Comparison of ENCODE assay signal across 14 cellular contexts in the genomic region with DNA sequence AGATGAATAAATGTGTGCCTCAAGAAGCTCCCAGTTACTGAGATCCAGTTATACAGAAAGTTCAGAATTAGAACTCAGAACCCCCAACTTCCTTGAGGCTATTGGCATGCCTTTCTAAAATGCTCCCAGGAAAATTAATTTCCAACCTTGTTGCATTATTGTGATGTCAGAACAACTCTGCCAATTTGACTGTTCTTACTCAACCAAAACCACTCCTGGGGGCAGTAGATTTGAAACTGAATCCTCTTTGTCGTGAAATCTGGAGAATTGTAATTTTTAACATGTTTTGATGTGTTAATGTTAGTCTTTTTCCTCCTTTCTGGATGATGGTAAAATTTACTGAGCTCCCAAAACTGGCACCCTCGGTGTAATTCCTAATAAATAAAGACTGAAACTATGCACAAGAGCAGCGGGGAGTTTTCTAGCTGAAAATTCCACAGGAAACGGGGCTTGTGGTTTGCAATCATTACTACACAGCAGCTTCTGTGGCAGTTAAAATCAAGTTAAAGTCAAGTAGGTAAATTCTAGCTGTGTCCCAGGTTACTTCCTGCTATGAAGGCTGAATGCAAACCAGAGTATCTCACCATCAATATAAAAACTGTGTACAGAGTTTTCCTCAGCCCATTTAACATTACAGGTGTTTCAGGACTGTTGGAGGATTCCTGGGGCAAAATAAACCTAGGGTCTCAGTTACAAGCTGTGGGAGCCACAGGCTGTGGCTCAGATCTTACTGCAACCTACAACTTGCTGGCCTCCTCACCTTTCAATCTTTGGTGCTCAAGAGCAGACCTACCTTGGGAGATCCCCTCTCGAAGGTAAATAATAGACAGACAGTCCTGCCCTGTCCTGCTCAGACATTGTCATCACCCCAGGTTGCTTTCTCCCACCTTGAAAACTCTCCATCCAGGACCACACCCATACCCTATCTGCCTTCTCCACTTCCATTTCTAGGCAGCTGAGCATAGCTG.
A peak's percentile ranks its signal among the peaks of the same experiment; 100 is the strongest.
DNase-seq lines count a peak whose midpoint lies in the region; ATAC-seq and TF ChIP-seq lines count a peak whose summit lies in the region.
"Had no signal": no experiment of that assay in that cellular context is flagged by ENCODE, and none has a peak within 500 bp of the region (broad histone marks: within the 10 kb centered on the region; RNA-seq: fewer than 3 reads in every experiment).

No MANE protein-coding gene starts in this region.

- H3K4me3 Mint-ChIP-seq in activated CD4-positive, alpha-beta memory T cell treated with anti-CD3 and anti-CD28 coated beads for 36 hours, result no peak overlapping the region
- no peak overlapping the region for H3K4me3 Mint-ChIP-seq in activated CD4-positive, alpha-beta memory T cell treated with anti-CD3 and anti-CD28 coated beads, Interleukin-2, amount 10 ng/mL, durations not matched to agents 7 days and 5 days
- H3K4me3 Mint-ChIP-seq in stimulated activated effector memory CD8-positive, alpha-beta T cell treated with anti-CD3 and anti-CD28 coated beads, Interleukin-12 subunit alpha, Interleukin-12 subunit beta, amount 100 ng/mL, for 72 hours, result no peak overlapping the region
- H3K4me3 Mint-ChIP-seq: stimulated activated naive B cell treated with anti-CD40 and anti-IgM and Interleukin-4, amounts not matched to agents 10 μg/mL and 1 μg/mL and 100 μg/mL, for 72 hours had no signal

- no peak for TF ChIP-seq POLR2A in gastroesophageal sphincter (IDR thresholded peaks at IDR 0.05)

- no peaks in the 10 kb centered on the region for H3K9me2 ChIP-seq in Karpas-422 (replicated peaks; ENCODE audit: insufficient read depth, low read length)

- H3K9me3 ChIP-seq in Karpas-422 (ENCODE audit: low read length) (no peaks in the 10 kb centered on the region), gastroesophageal sphincter (no peaks in the 10 kb centered on the region)
- H3K9me3 ChIP-seq: SJSA1 had no signal

- H2AFZ ChIP-seq in Karpas-422 (ENCODE audit: low read length), result no peak overlapping the region

- H3K9ac ChIP-seq in Karpas-422 (ENCODE audit: low read length), result no peak overlapping the region

- peak overlapping the region; percentile 40 for H3K27ac Mint-ChIP-seq in activated CD4-positive, alpha-beta memory T cell treated with anti-CD3 and anti-CD28 coated beads for 36 hours
- no peak overlapping the region for H3K27ac Mint-ChIP-seq in activated CD4-positive, alpha-beta memory T cell treated with anti-CD3 and anti-CD28 coated beads, Interleukin-2, amount 10 ng/mL, durations not matched to agents 7 days and 5 days
- peak overlapping the region; percentile 27 for H3K27ac Mint-ChIP-seq in stimulated activated effector memory CD8-positive, alpha-beta T cell treated with anti-CD3 and anti-CD28 coated beads, Interleukin-12 subunit alpha, Interleukin-12 subunit beta, amount 100 ng/mL, for 72 hours
- H3K27ac Mint-ChIP-seq: stimulated activated naive B cell treated with anti-CD40 and anti-IgM and Interleukin-4, amounts not matched to agents 10 μg/mL and 1 μg/mL and 100 μg/mL, for 72 hours had no signal

- H3K36me3 Mint-ChIP-seq in activated CD4-positive, alpha-beta memory T cell treated with anti-CD3 and anti-CD28 coated beads for 36 hours, result no peaks in the 10 kb centered on the region
- H3K36me3 Mint-ChIP-seq in activated CD4-positive, alpha-beta memory T cell treated with anti-CD3 and anti-CD28 coated beads, Interleukin-2, amount 10 ng/mL, durations not matched to agents 7 days and 5 days (ENCODE audit: low read depth), result no peaks in the 10 kb centered on the region
- no peaks in the 10 kb centered on the region for H3K36me3 Mint-ChIP-seq in stimulated activated effector memory CD8-positive, alpha-beta T cell treated with anti-CD3 and anti-CD28 coated beads, Interleukin-12 subunit alpha, Interleukin-12 subunit beta, amount 100 ng/mL, for 72 hours
- H3K36me3 Mint-ChIP-seq: stimulated activated naive B cell treated with anti-CD40 and anti-IgM and Interleukin-4, amounts not matched to agents 10 μg/mL and 1 μg/mL and 100 μg/mL, for 72 hours had no signal

- POLR2A ChIA-PET in activated CD4-positive, alpha-beta memory T cell treated with anti-CD3 and anti-CD28 coated beads for 36 hours (lab: Charles Lee), result no interaction called here
- POLR2A ChIA-PET in activated CD4-positive, alpha-beta memory T cell treated with anti-CD3 and anti-CD28 coated beads, Interleukin-2, amount 10 ng/mL, durations not matched to agents 7 days and 5 days (lab: Charles Lee), result interaction anchor here (1.4 kb wide), 1 partner anchor 21 kb away, joined by 5 read pairs; no protein-coding TSS in a partner anchor

- CTCF ChIA-PET in activated CD4-positive, alpha-beta memory T cell treated with anti-CD3 and anti-CD28 coated beads for 36 hours (lab: Charles Lee), result interaction anchor here (1.7 to 2.2 kb wide), 2 partner anchors 10 to 26 kb away, joined by 7 to 8 read pairs; no protein-coding TSS in a partner anchor
- CTCF ChIA-PET in activated CD4-positive, alpha-beta memory T cell treated with anti-CD3 and anti-CD28 coated beads, Interleukin-2, amount 10 ng/mL, durations not matched to agents 7 days and 5 days (lab: Charles Lee), result interaction anchor here (1.5 to 2.3 kb wide), 3 partner anchors 9 to 627 kb away, joined by 5 to 10 read pairs (median 6); no protein-coding TSS in a partner anchor

- DNase-seq in activated CD4-positive, alpha-beta memory T cell treated with anti-CD3 and anti-CD28 coated beads for 36 hours, result peak; percentile 14
- no peak for DNase-seq in activated CD4-positive, alpha-beta memory T cell treated with anti-CD3 and anti-CD28 coated beads, Interleukin-2, amount 10 ng/mL, durations not matched to agents 7 days and 5 days
- DNase-seq in Karpas-422 (peak; percentile 7), A172 (ENCODE audit: low spot score) (no peak)
- no peak for DNase-seq in stimulated activated effector memory CD8-positive, alpha-beta T cell treated with anti-CD3 and anti-CD28 coated beads, Interleukin-12 subunit alpha, Interleukin-12 subunit beta, amount 100 ng/mL, for 72 hours (ENCODE audit: low spot score in 2 of 2)
- DNase-seq: activated CD8-positive, alpha-beta memory T cell treated with anti-CD3 and anti-CD28 coated beads, Interleukin-2, amount 50 U/mL, for 48 hours; glutamatergic neuron; NCI-H2029; stimulated activated naive B cell treated with anti-CD40 and anti-IgM and Interleukin-4, amounts not matched to agents 10 μg/mL and 1 μg/mL and 100 μg/mL, for 72 hours had no signal

- H3K9me3 Mint-ChIP-seq in activated CD4-positive, alpha-beta memory T cell treated with anti-CD3 and anti-CD28 coated beads for 36 hours, result no peaks in the 10 kb centered on the region
- no peaks in the 10 kb centered on the region for H3K9me3 Mint-ChIP-seq in activated CD4-positive, alpha-beta memory T cell treated with anti-CD3 and anti-CD28 coated beads, Interleukin-2, amount 10 ng/mL, durations not matched to agents 7 days and 5 days
- H3K9me3 Mint-ChIP-seq in stimulated activated effector memory CD8-positive, alpha-beta T cell treated with anti-CD3 and anti-CD28 coated beads, Interleukin-12 subunit alpha, Interleukin-12 subunit beta, amount 100 ng/mL, for 72 hours, result no peaks in the 10 kb centered on the region
- H3K9me3 Mint-ChIP-seq: stimulated activated naive B cell treated with anti-CD40 and anti-IgM and Interleukin-4, amounts not matched to agents 10 μg/mL and 1 μg/mL and 100 μg/mL, for 72 hours had no signal

- intact Hi-C loops in activated CD4-positive, alpha-beta memory T cell treated with anti-CD3 and anti-CD28 coated beads for 36 hours (cut with micrococcal nuclease), result no loop called here

- H3K79me2 ChIP-seq in Karpas-422 (ENCODE audit: low read length), result no peaks in the 10 kb centered on the region

- no peak overlapping the region for H3K4me3 ChIP-seq in Karpas-422 (ENCODE audit: low read length)
- no peak overlapping the region for H3K4me3 ChIP-seq in gastroesophageal sphincter
- H3K4me3 ChIP-seq: SJSA1, skin epidermis had no signal

- no peaks in the 10 kb centered on the region for H4K20me1 ChIP-seq in Karpas-422 (ENCODE audit: insufficient read depth, low read depth, low read length)

- H3K4me1 ChIP-seq in Karpas-422 (ENCODE audit: low read length) (no peaks in the 10 kb centered on the region), gastroesophageal sphincter (peaks cover 0 to 7% (median 0%) of the 10 kb centered on the region in 3 donors)
- H3K4me1 ChIP-seq: SJSA1 had no signal

- no peaks in the 10 kb centered on the region for H3K36me3 ChIP-seq in Karpas-422 (ENCODE audit: insufficient read depth, low read length)
- H3K36me3 ChIP-seq in gastroesophageal sphincter, result no peaks in the 10 kb centered on the region
- H3K36me3 ChIP-seq: SJSA1 had no signal

- ATAC-seq in GM21737 (IDR thresholded peaks at IDR 0.05; ENCODE audit: unreplicated experiment) (peak; percentile 67), GM21526 (IDR thresholded peaks at IDR 0.05; ENCODE audit: low FRiP score, unreplicated experiment) (no peak), gastroesophageal sphincter (no peak)
- ATAC-seq in stimulated activated effector memory CD8-positive, alpha-beta T cell treated with anti-CD3 and anti-CD28 coated beads, Interleukin-12 subunit alpha, Interleukin-12 subunit beta, amount 100 ng/mL, for 72 hours, result peak; percentile 51

- H3K27ac ChIP-seq in Karpas-422 (ENCODE audit: low read length), result no peak overlapping the region
- no peak overlapping the region for H3K27ac ChIP-seq in gastroesophageal sphincter
- H3K27ac ChIP-seq: SJSA1, skin epidermis had no signal

- H3K27me3 ChIP-seq in Karpas-422 (ENCODE audit: low read length) (no peaks in the 10 kb centered on the region), gastroesophageal sphincter (peaks cover 9% of the 10 kb centered on the region)

- H3K4me1 Mint-ChIP-seq in activated CD4-positive, alpha-beta memory T cell treated with anti-CD3 and anti-CD28 coated beads for 36 hours (ENCODE audit: low read depth), result peaks cover 17% of the 10 kb centered on the region
- H3K4me1 Mint-ChIP-seq in activated CD4-positive, alpha-beta memory T cell treated with anti-CD3 and anti-CD28 coated beads, Interleukin-2, amount 10 ng/mL, durations not matched to agents 7 days and 5 days, result peaks cover 16% of the 10 kb centered on the region
- H3K4me1 Mint-ChIP-seq in stimulated activated effector memory CD8-positive, alpha-beta T cell treated with anti-CD3 and anti-CD28 coated beads, Interleukin-12 subunit alpha, Interleukin-12 subunit beta, amount 100 ng/mL, for 72 hours, result peaks cover 14% of the 10 kb centered on the region

- 64 to 68% methylated on average over 5 of the region's 5 CpGs for WGBS in gastroesophageal sphincter (ENCODE audit: low coverage in 1 of 2), 2 donors

- TF ChIP-seq CTCF in gastroesophageal sphincter (IDR thresholded peaks at IDR 0.05), result no peak

- peaks cover 2% of the 10 kb centered on the region for H3K27me3 Mint-ChIP-seq in activated CD4-positive, alpha-beta memory T cell treated with anti-CD3 and anti-CD28 coated beads for 36 hours
- H3K27me3 Mint-ChIP-seq in activated CD4-positive, alpha-beta memory T cell treated with anti-CD3 and anti-CD28 coated beads, Interleukin-2, amount 10 ng/mL, durations not matched to agents 7 days and 5 days, result peaks cover 4% of the 10 kb centered on the region

- TF ChIP-seq EP300 in gastroesophageal sphincter (IDR thresholded peaks at IDR 0.05), result no peak

- H3K4me2 ChIP-seq in Karpas-422 (ENCODE audit: low read depth, low read length, poor library complexity, severe bottlenecking), result no peak overlapping the region

Comparison
In these comparisons a context has a peak if more than half of its experiments do, and no peak if none do; other contexts are left out.
1. DNase-seq: peak in activated CD4-positive, alpha-beta memory T cell treated with anti-CD3 and anti-CD28 coated beads for 36 hours (single experiment) and Karpas-422 (single experiment); none in activated CD4-positive, alpha-beta memory T cell treated with anti-CD3 and anti-CD28 coated beads, Interleukin-2, amount 10 ng/mL, durations not matched to agents 7 days and 5 days (single experiment), stimulated activated effector memory CD8-positive, alpha-beta T cell treated with anti-CD3 and anti-CD28 coated beads, Interleukin-12 subunit alpha, Interleukin-12 subunit beta, amount 100 ng/mL, for 72 hours (0 of 2) and A172 (single experiment).
2. ATAC-seq: peak in GM21737 (single experiment) and stimulated activated effector memory CD8-positive, alpha-beta T cell treated with anti-CD3 and anti-CD28 coated beads, Interleukin-12 subunit alpha, Interleukin-12 subunit beta, amount 100 ng/mL, for 72 hours (single experiment); none in GM21526 (single experiment) and gastroesophageal sphincter (single experiment).